8 cellular contexts compared by ENCODE assay signal in genomic region chr3:46566040-46566631, GRCh38. TPM values are rescaled to one million over a fixed set of nuclear protein-coding genes. Genes with fewer than 3 reads are reported as not detected.
DNase-seq lines count a peak whose midpoint lies in the region; ATAC-seq, FAIRE-seq and TF ChIP-seq lines count a peak whose summit lies in the region.

A gene with protein sequence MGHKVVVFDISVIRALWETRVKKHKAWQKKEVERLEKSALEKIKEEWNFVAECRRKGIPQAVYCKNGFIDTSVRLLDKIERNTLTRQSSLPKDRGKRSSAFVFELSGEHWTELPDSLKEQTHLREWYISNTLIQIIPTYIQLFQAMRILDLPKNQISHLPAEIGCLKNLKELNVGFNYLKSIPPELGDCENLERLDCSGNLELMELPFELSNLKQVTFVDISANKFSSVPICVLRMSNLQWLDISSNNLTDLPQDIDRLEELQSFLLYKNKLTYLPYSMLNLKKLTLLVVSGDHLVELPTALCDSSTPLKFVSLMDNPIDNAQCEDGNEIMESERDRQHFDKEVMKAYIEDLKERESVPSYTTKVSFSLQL (minus strand): TSS chr3:46566302. CDS start chr3:46551591, 14,711 bp downstream.

- peak; percentile 65 to 77 for ATAC-seq in activated T-cell treated with anti-CD3 and anti-CD28 coated beads, Interleukin-2, amount 50 U/mL, for 4 hours
- peak; percentile 60 for ATAC-seq in naive thymus-derived CD4-positive, alpha-beta T cell
- peak; percentile 73 for ATAC-seq in aorta (ENCODE audit: low FRiP score)
- no peak for ATAC-seq in HG02938 (IDR thresholded peaks at IDR 0.05; ENCODE audit: unreplicated experiment)

- intact Hi-C loops in naive thymus-derived CD4-positive, alpha-beta T cell (cut with micrococcal nuclease) = loop anchor here in 1 of 2 donors (2.0 kb wide), 1 partner anchor 77 kb away; no protein-coding TSS in a partner anchor
- intact Hi-C loops in aorta (cut with DNase I) = no loop called here

- H3K4me3 Mint-ChIP-seq in activated T-cell treated with anti-CD3 and anti-CD28 coated beads, Interleukin-2, amount 50 U/mL, for 4 hours = peak within 1 kb of the TSS; percentile 70
- H3K4me3 Mint-ChIP-seq in naive thymus-derived CD4-positive, alpha-beta T cell = peak within 1 kb of the TSS; percentile 72 to 86 (median 78)

- peaks cover 12% of the 10 kb centered on the region for H3K4me1 Mint-ChIP-seq in activated T-cell treated with anti-CD3 and anti-CD28 coated beads, Interleukin-2, amount 50 U/mL, for 4 hours (ENCODE audit: low read depth)
- H3K4me1 Mint-ChIP-seq in naive thymus-derived CD4-positive, alpha-beta T cell = peaks cover 8 to 18% (median 15%) of the 10 kb centered on the region in 7 donors

- peak within 1 kb of the TSS; percentile 47 for H3K4me3 ChIP-seq in naive thymus-derived CD4-positive, alpha-beta T cell (ENCODE audit: low read length)
- no peak within 1 kb of the TSS for H3K4me3 ChIP-seq in aorta (ENCODE audit: low read length in 2 of 2)

- TF ChIP-seq POLR2A in GM12892 (IDR thresholded peaks at IDR 0.05; ENCODE audit: low read depth, low read length) = no peak

- H3K36me3 ChIP-seq in naive thymus-derived CD4-positive, alpha-beta T cell (ENCODE audit: control insufficient read depth in 2 of 3, insufficient read depth in 3 of 3, low read length in 3 of 3) = no peaks in the 10 kb centered on the region
- H3K36me3 ChIP-seq in aorta (ENCODE audit: control insufficient read depth in 1 of 2, insufficient read depth in 2 of 2, low read length in 1 of 2) = no peaks in the 10 kb centered on the region

- no peaks in the 10 kb centered on the region for H3K9me3 Mint-ChIP-seq in activated T-cell treated with anti-CD3 and anti-CD28 coated beads, Interleukin-2, amount 50 U/mL, for 4 hours
- H3K9me3 Mint-ChIP-seq in naive thymus-derived CD4-positive, alpha-beta T cell = peaks cover 0 to 3% (median 0%) of the 10 kb centered on the region in 11 donors

- no peaks in the 10 kb centered on the region for H3K36me3 Mint-ChIP-seq in activated T-cell treated with anti-CD3 and anti-CD28 coated beads, Interleukin-2, amount 50 U/mL, for 4 hours (ENCODE audit: insufficient read depth)
- peaks cover 0 to 3% (median 0%) of the 10 kb centered on the region in 5 donors for H3K36me3 Mint-ChIP-seq in naive thymus-derived CD4-positive, alpha-beta T cell

- no peaks in the 10 kb centered on the region for H3K27me3 ChIP-seq in naive thymus-derived CD4-positive, alpha-beta T cell (ENCODE audit: control insufficient read depth in 2 of 2, insufficient read depth in 2 of 2, low read length in 2 of 2)
- H3K27me3 ChIP-seq in aorta (ENCODE audit: control insufficient read depth in 1 of 2, insufficient read depth in 2 of 2, low read length in 1 of 2) = peaks cover 0 to 3% of the 10 kb centered on the region in 2 donors

- H3K27me3 Mint-ChIP-seq in activated T-cell treated with anti-CD3 and anti-CD28 coated beads, Interleukin-2, amount 50 U/mL, for 4 hours (ENCODE audit: low read depth) = peaks cover 13% of the 10 kb centered on the region
- peaks cover 15 to 62% (median 30%) of the 10 kb centered on the region in 5 donors for H3K27me3 Mint-ChIP-seq in naive thymus-derived CD4-positive, alpha-beta T cell

- H3K4me1 ChIP-seq in naive thymus-derived CD4-positive, alpha-beta T cell (ENCODE audit: control insufficient read depth in 2 of 2, insufficient read depth in 2 of 2, low read length in 2 of 2) = peaks cover 0 to 11% of the 10 kb centered on the region in 2 donors
- no peaks in the 10 kb centered on the region for H3K4me1 ChIP-seq in aorta (ENCODE audit: control insufficient read depth in 1 of 2, insufficient read depth in 2 of 2, low read length in 2 of 2)

- H3K27ac ChIP-seq in naive thymus-derived CD4-positive, alpha-beta T cell (ENCODE audit: low read depth, low read length) = no peak within 1 kb of the TSS
- no peak within 1 kb of the TSS for H3K27ac ChIP-seq in aorta (ENCODE audit: low read depth in 1 of 2, low read length in 2 of 2)

- CTCF ChIA-PET in naive thymus-derived CD4-positive, alpha-beta T cell (lab: Charles Lee) = interaction anchor here (1.4 kb wide), 1 partner anchor 77 kb away, joined by 6 read pairs; no protein-coding TSS in a partner anchor

- FAIRE-seq in GM12892 (lab: Jason Lieb, UNC) = no peak

- POLR2A ChIA-PET in naive thymus-derived CD4-positive, alpha-beta T cell (lab: Charles Lee) = interaction anchor here (0.6 to 1.1 kb wide), 2 partner anchors 74 to 75 kb away, joined by 3 read pairs; no protein-coding TSS in a partner anchor

- H3K27ac Mint-ChIP-seq in naive thymus-derived CD4-positive, alpha-beta T cell = peak within 1 kb of the TSS in 4 of 9 donors; percentile 4 to 68 (median 50)

- WGBS in aorta, 2 donors = 1% methylated on average over 37 to 39 of the region's 39 CpGs

- no peaks in the 10 kb centered on the region for H3K9me3 ChIP-seq in naive thymus-derived CD4-positive, alpha-beta T cell (ENCODE audit: control insufficient read depth in 2 of 3, low read length in 3 of 3)
- peaks cover 2% of the 10 kb centered on the region for H3K9me3 ChIP-seq in aorta (ENCODE audit: control insufficient read depth, low read length)

- peak; percentile 41 for DNase-seq in stimulated activated CD4-positive, alpha-beta T cell treated with anti-CD3 and anti-CD28 coated beads, Interleukin-15, amount 100 ng/mL, for 24 hours
- no peak for DNase-seq in stimulated activated CD4-positive, alpha-beta T cell treated with anti-CD3 and anti-CD28 coated beads, Interleukin-2, amount 100 ng/mL, for 48 hours
- DNase-seq in activated T-cell treated with anti-CD3 and anti-CD28 coated beads, Interleukin-2, amount 50 U/mL, for 4 hours = peak; percentile 12
- DNase-seq in fibroblast of gingiva (ENCODE audit: low read depth) (peak; percentile 53), aorta (no peak), GM12892 (ENCODE audit: insufficient read length) (no peak)
- peak in 6 of 9 donors; percentile 12 to 29 (median 25) for DNase-seq in naive thymus-derived CD4-positive, alpha-beta T cell

RNA-seq across cellular contexts. Expression of the gene that starts here (rescaled TPM):
- under 1 TPM; 0.03 to 0.13 (median 0.03) TPM for total RNA-seq in activated T-cell treated with anti-CD3 and anti-CD28 coated beads, Interleukin-2, amount 50 U/mL, for 4 hours
- under 1 TPM in 4 of 5 experiments, not detected in 1; 0.10 to 0.35 (median 0.22) TPM for total RNA-seq in naive thymus-derived CD4-positive, alpha-beta T cell
- polyA plus RNA-seq in naive thymus-derived CD4-positive, alpha-beta T cell = under 1 TPM in 1 of 2 donors, not detected in 1; 0.48 TPM
- 1 to 10 TPM in 1 of 2 donors, under 1 TPM in 1; 0.78 to 8.8 TPM for total RNA-seq in aorta
- polyA plus RNA-seq in aorta = under 1 TPM; 0.03 to 0.13 TPM
- polyA plus RNA-seq in GM12892 (2012; ENCODE audit: missing spikeins) = not detected

Comparison
In these comparisons a context has a peak if more than half of its experiments do, and no peak if none do; other contexts are left out.
1. DNase-seq: peak in stimulated activated CD4-positive, alpha-beta T cell treated with anti-CD3 and anti-CD28 coated beads, Interleukin-15, amount 100 ng/mL, for 24 hours (single experiment) and fibroblast of gingiva (single experiment); none in stimulated activated CD4-positive, alpha-beta T cell treated with anti-CD3 and anti-CD28 coated beads, Interleukin-2, amount 100 ng/mL, for 48 hours (0 of 2), aorta (0 of 2) and GM12892 (single experiment).
2. Peak in DNase-seq and ATAC-seq in activated T-cell treated with anti-CD3 and anti-CD28 coated beads, Interleukin-2, amount 50 U/mL, for 4 hours; RNA of the gene not detected or under 1 TPM.
3. Peak in DNase-seq, ATAC-seq and H3K4me3 ChIP-seq in naive thymus-derived CD4-positive, alpha-beta T cell; RNA of the gene not detected or under 1 TPM.